ENCODE assay signal across 14 cellular contexts in the genomic region with DNA sequence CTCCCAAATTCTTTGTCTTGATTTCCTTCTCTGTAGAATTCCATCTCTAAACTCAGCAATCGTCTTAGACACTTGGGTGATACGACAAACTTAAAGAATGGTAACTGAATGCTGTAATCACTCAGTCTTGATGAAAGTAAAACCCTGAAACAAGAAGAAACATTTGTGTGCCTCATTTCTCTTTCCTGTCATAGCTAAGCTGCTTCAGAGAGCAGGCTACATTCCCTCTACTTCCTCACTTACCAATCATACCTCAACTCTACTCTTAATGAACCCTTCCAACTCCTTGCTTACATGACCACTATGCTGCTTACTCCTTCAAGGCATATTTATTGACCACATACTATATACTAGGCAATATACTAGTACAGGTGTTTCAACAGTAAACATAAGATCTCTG. TPM values are rescaled to one million over a fixed set of nuclear protein-coding genes. Genes with fewer than 3 reads are reported as not detected.
DNase-seq lines count a peak whose midpoint lies in the region; ATAC-seq, FAIRE-seq and TF ChIP-seq lines count a peak whose summit lies in the region.
"Had no signal": no experiment of that assay in that cellular context is flagged by ENCODE, and none has a peak within 500 bp of the region (broad histone marks: within the 10 kb centered on the region; RNA-seq: fewer than 3 reads in every experiment).

No MANE protein-coding gene starts in this region.

- peaks cover 0 to 58% of the 10 kb centered on the region in 2 experiments; a peak in 2 of 4 replicates for H3K79me1 ChIP-seq in IMR-90 (ENCODE audit: low read depth in 1 of 2, low read length in 2 of 2)

- H2BK5ac ChIP-seq in IMR-90 (ENCODE audit: low read depth, low read length, poor library complexity, severe bottlenecking), result peak overlapping the region; percentile 14

- H4K5ac ChIP-seq in IMR-90 (ENCODE audit: low read depth, low read length), result no peak overlapping the region

- no peak overlapping the region; the same call in 1 of the 2 replicates for H3K4ac ChIP-seq in IMR-90 (ENCODE audit: low read depth, low read length)

- no peak overlapping the region for H2BK120ac ChIP-seq in IMR-90 (ENCODE audit: low read depth, low read length)

- peak; percentile 87 for FAIRE-seq in GM19239 (lab: Jason Lieb, UNC)
- FAIRE-seq: endothelial cell of umbilical vein had no signal

- H2BK20ac ChIP-seq in IMR-90 (ENCODE audit: low read depth, low read length), result no peak overlapping the region

- H3K9me3 ChIP-seq in IMR-90 (ENCODE audit: control insufficient read depth, insufficient read depth, low read length), result no peaks in the 10 kb centered on the region
- no peaks in the 10 kb centered on the region for H3K9me3 ChIP-seq in lower lobe of right lung
- no peaks in the 10 kb centered on the region for H3K9me3 ChIP-seq in right cardiac atrium (ENCODE audit: control insufficient read depth, low read length)

- no peak overlapping the region for H2BK15ac ChIP-seq in IMR-90 (ENCODE audit: low read depth, low read length)

- no peak overlapping the region for H4K91ac ChIP-seq in IMR-90 (ENCODE audit: insufficient read depth, low read depth, low read length)

- peak overlapping the region; percentile 23; the same call in 1 of the 2 replicates for H3K4me2 ChIP-seq in IMR-90 (ENCODE audit: low read depth, low read length)

- H3K27me3 ChIP-seq in IMR-90 (ENCODE audit: control insufficient read depth, insufficient read depth, low read length), result no peaks in the 10 kb centered on the region
- no peaks in the 10 kb centered on the region for H3K27me3 ChIP-seq in layer of hippocampus (ENCODE audit: control insufficient read depth, insufficient read depth, low read length)
- H3K27me3 ChIP-seq in lower lobe of right lung (ENCODE audit: low read depth), result no peaks in the 10 kb centered on the region
- no peaks in the 10 kb centered on the region for H3K27me3 ChIP-seq in right cardiac atrium (ENCODE audit: control insufficient read depth, insufficient read depth)

- H3K36me3 ChIP-seq in IMR-90 (ENCODE audit: control insufficient read depth, insufficient read depth, low read length) (peaks cover 4% of the 10 kb centered on the region), lower lobe of right lung (no peaks in the 10 kb centered on the region)

- no peak overlapping the region for H3K18ac ChIP-seq in IMR-90 (ENCODE audit: low read depth, low read length)

- DNase-seq in GM12865 (ENCODE audit: low read depth) (peak; percentile 69), GM19239 (ENCODE audit: insufficient read length, low spot score) (no peak), IMR-90 (no peak), lower lobe of right lung (no peak), right cardiac atrium (no peak), foreskin fibroblast (no peak), SHP77 (lab: John Stamatoyannopoulos, UW) (no peak)
- DNase-seq: activated CD4-positive, CD25-positive, alpha-beta regulatory T cell; DMS79 treated with DMSO at 0.1 percent for 48 hours; NCI-H2107; stimulated activated CD8-positive, alpha-beta memory T cell treated with anti-CD3 and anti-CD28 coated beads, Interleukin-4, amount 100 ng/mL, for 48 hours had no signal

- H2AK9ac ChIP-seq in IMR-90 (replicated peaks; ENCODE audit: low read depth, low read length, poor library complexity), result no peak overlapping the region

- ATAC-seq in IMR-90 (ENCODE audit: low read depth), result no peak
- no peak for ATAC-seq in lower lobe of right lung
- no peak for ATAC-seq in right cardiac atrium
- ATAC-seq: Panc1 had no signal

- no peak overlapping the region for H3K9ac ChIP-seq in IMR-90 (ENCODE audit: low read depth, low read length)

- dilution Hi-C loops in IMR-90 (cut with HindIII; ENCODE audit: low sequenced_read_pairs, unreplicated experiment), result no loop called here

- H2AK5ac ChIP-seq in IMR-90 (ENCODE audit: low read depth, low read length), result no peak overlapping the region

- TF ChIP-seq RAD21 in IMR-90 (IDR thresholded peaks at IDR 0.05; ENCODE audit: low read length), result no peak

- intact Hi-C loops in IMR-90 (cut with micrococcal nuclease) (loop anchor here (10.0 kb wide), 1 partner anchor 69 kb away; no protein-coding TSS in a partner anchor), lower lobe of right lung (cut with DNase I) (loop anchor here (10.0 kb wide), 1 partner anchor 199 kb away; no protein-coding TSS in a partner anchor), right cardiac atrium (cut with DNase I) (no loop called here)

- peaks cover 87% of the 10 kb centered on the region for H4K20me1 ChIP-seq in IMR-90 (ENCODE audit: insufficient read depth, low read length)

- POLR2A ChIA-PET in IMR-90 (lab: Charles Lee; ENCODE audit: unreplicated experiment), result no interaction called here

- no peak for TF ChIP-seq CTCF in GM12865 (IDR thresholded peaks at IDR 0.05; ENCODE audit: insufficient read depth, low read depth, low read length, missing control alignments)
- TF ChIP-seq CTCF in IMR-90 (conservative IDR thresholded peaks at IDR 0.05; ENCODE audit: low read depth, low read length), result no peak
- TF ChIP-seq CTCF in lower lobe of right lung (IDR thresholded peaks at IDR 0.05), result no peak
- TF ChIP-seq CTCF in foreskin fibroblast (IDR thresholded peaks at IDR 0.05; ENCODE audit: low read depth, low read length), result no peak

- H2AFZ ChIP-seq in IMR-90 (replicated peaks; ENCODE audit: low read length, poor library complexity), result no peak overlapping the region

- H3K14ac ChIP-seq in IMR-90 (replicated peaks; ENCODE audit: low read depth, low read length), result peak overlapping the region; percentile 65

- peak overlapping the region; percentile 51; the same call in 1 of the 2 replicates for H3K23ac ChIP-seq in IMR-90 (ENCODE audit: low read depth, low read length)

- H3K27ac ChIP-seq in IMR-90 (ENCODE audit: insufficient read depth, low read length), result no peak overlapping the region
- peak overlapping the region; percentile 8 for H3K27ac ChIP-seq in layer of hippocampus (ENCODE audit: low read depth, low read length)
- no peak overlapping the region for H3K27ac ChIP-seq in lower lobe of right lung
- no peak overlapping the region for H3K27ac ChIP-seq in right cardiac atrium (ENCODE audit: low read length)

- TF ChIP-seq POLR2A in IMR-90 (IDR thresholded peaks at IDR 0.05; ENCODE audit: low read depth, low read length), result no peak

- H3K4me1 ChIP-seq in IMR-90 (ENCODE audit: control insufficient read depth, insufficient read depth, low read length), result peaks cover 18% of the 10 kb centered on the region
- H3K4me1 ChIP-seq in lower lobe of right lung, result peaks cover 44% of the 10 kb centered on the region
- peaks cover 1% of the 10 kb centered on the region for H3K4me1 ChIP-seq in right cardiac atrium (ENCODE audit: control insufficient read depth, insufficient read depth, low read length)

- no CpG with 5 or more reads among the region's 2 CpGs for WGBS in IMR-90 (ENCODE audit: extremely low coverage in 2 of 2, insufficient read length in 1 of 2), 2 experiments
- 72% methylated on average over 2 of the region's 2 CpGs for WGBS in right cardiac atrium

- no TSS peak for BruUV-seq in IMR-90 (replicated peaks; lab: Mats Ljungman, UMichigan)

- CTCF ChIA-PET in IMR-90 (lab: Yijun Ruan, JAX), result interaction anchor here (1.4 kb wide), 2 partner anchors 181 to 204 kb away, joined by 3 to 4 read pairs; no protein-coding TSS in a partner anchor

- H3K4me3 ChIP-seq in GM12865 (ENCODE audit: low read depth, low read length), result no peak overlapping the region
- no peak overlapping the region for H3K4me3 ChIP-seq in IMR-90 (ENCODE audit: insufficient read depth, low read depth, low read length)
- no peak overlapping the region for H3K4me3 ChIP-seq in lower lobe of right lung
- H3K4me3 ChIP-seq in right cardiac atrium (ENCODE audit: low read length), result no peak overlapping the region
- no peak overlapping the region for H3K4me3 ChIP-seq in foreskin fibroblast (ENCODE audit: low read depth in 1 of 2, low read length in 2 of 2)

- no peak overlapping the region for H4K8ac ChIP-seq in IMR-90 (ENCODE audit: low read depth in 2 of 2, low read length in 2 of 2)

- H3K56ac ChIP-seq in IMR-90 (ENCODE audit: extremely low read depth, insufficient read depth, low read length), result no peak overlapping the region

- in situ Hi-C loops in IMR-90 (cut with MboI; ENCODE audit: low sequenced_read_pairs), result loop anchor here (10.0 kb wide), 1 partner anchor 659 kb away; no protein-coding TSS in a partner anchor

- H3K9me1 ChIP-seq in IMR-90 (ENCODE audit: insufficient read depth, low read length), result peaks cover 13% of the 10 kb centered on the region; the same call in 1 of the 2 replicates

TF ChIP-seq in IMR-90, 13 proteins besides CTCF, POLR2A, EP300 and RAD21 (continues in another document):
- TF ChIP-seq, protein P1, sequence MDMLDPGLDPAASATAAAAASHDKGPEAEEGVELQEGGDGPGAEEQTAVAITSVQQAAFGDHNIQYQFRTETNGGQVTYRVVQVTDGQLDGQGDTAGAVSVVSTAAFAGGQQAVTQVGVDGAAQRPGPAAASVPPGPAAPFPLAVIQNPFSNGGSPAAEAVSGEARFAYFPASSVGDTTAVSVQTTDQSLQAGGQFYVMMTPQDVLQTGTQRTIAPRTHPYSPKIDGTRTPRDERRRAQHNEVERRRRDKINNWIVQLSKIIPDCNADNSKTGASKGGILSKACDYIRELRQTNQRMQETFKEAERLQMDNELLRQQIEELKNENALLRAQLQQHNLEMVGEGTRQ (IDR thresholded peaks at IDR 0.05; ENCODE audit: low read depth, low read length), result no peak
- TF ChIP-seq MAFK (IDR thresholded peaks at IDR 0.05; ENCODE audit: low read depth, low read length), result no peak
- TF ChIP-seq MXI1 (IDR thresholded peaks at IDR 0.05; ENCODE audit: borderline replicate concordance, low read depth, low read length), result no peak
- no peak for TF ChIP-seq MAZ (IDR thresholded peaks at IDR 0.05; ENCODE audit: borderline replicate concordance, low read depth, low read length)
- TF ChIP-seq RCOR1 (IDR thresholded peaks at IDR 0.05; ENCODE audit: insufficient replicate concordance, low read length), result no peak
- TF ChIP-seq CEBPB (IDR thresholded peaks at IDR 0.05; ENCODE audit: low read depth, low read length), result no peak
- no peak for TF ChIP-seq RFX5 (IDR thresholded peaks at IDR 0.05; ENCODE audit: low read depth, low read length)
- no peak for TF ChIP-seq CHD1 (IDR thresholded peaks at IDR 0.05; ENCODE audit: low read depth, low read length)
- TF ChIP-seq NFE2L2 (IDR thresholded peaks at IDR 0.05; ENCODE audit: low read depth, low read length), result no peak

RNA-seq across cellular contexts. Expression of a gene that starts 8.3 kb away (rescaled TPM):
- total RNA-seq in IMR-90 (2012; rRNA removed), result 46.1 and 66.1 TPM in 2 replicates
- polyA plus RNA-seq in IMR-90 (2012; rRNA removed), result 27.5 and 33.1 TPM in 2 replicates
- polyA plus RNA-seq in IMR-90 (2012; cell fraction: cytosol; rRNA removed), result 74.9 and 171 TPM in 2 replicates
- polyA plus RNA-seq in IMR-90 (2012; cell fraction: nucleus; rRNA removed; ENCODE audit: low replicate concordance), result 104 and 109 TPM in 2 replicates
- 52.8 TPM for total RNA-seq in lower lobe of right lung
- total RNA-seq in right cardiac atrium, result 10 to 100 TPM; 17.6 to 29.0 (median 21.0) TPM
- 8.4 TPM for polyA plus RNA-seq in right cardiac atrium

RNA-seq across cellular contexts. Expression of a gene that starts 35.9 kb away (rescaled TPM):
- total RNA-seq in IMR-90 (2012; rRNA removed) (10.3 and 12.2 TPM in 2 replicates), lower lobe of right lung (8.4 TPM), right cardiac atrium (1 to 10 TPM; 1.7 to 2.8 (median 2.2) TPM)
- polyA plus RNA-seq in IMR-90 (2012; rRNA removed) (5.3 and 6.0 TPM in 2 replicates), right cardiac atrium (1.4 TPM)
- polyA plus RNA-seq in IMR-90 (2012; cell fraction: cytosol; rRNA removed), result 1.5 and 3.6 TPM in 2 replicates
- 2.4 and 3.9 TPM in 2 replicates for polyA plus RNA-seq in IMR-90 (2012; cell fraction: nucleus; rRNA removed; ENCODE audit: low replicate concordance)

Comparison
In these comparisons a context has a peak if more than half of its experiments do, and no peak if none do; other contexts are left out.
1. intact Hi-C loops: an anchor here in IMR-90 (10.0 kb wide) and lower lobe of right lung (10.0 kb wide); none called in right cardiac atrium.